17 cellular contexts compared by ENCODE assay signal in the genomic region with DNA sequence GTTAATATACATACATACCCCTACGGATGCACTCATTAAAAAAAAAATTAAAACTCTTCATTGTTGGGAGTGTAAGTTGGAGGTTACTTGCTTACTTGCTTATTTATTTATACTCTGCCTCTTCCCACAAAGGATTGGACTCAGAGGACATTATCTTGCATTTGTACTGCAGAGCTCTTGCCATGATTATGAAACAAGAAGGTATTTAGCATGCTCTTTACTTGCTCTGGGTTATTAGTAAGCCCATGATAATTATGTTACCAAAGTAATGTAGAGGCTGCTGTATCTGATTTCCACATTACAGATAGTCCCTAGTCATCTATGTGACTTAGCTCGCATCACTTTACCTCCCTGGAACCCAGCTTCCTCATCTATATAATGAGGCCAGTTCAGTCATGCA.
"Had no signal": no experiment of that assay in that cellular context is flagged by ENCODE, and none has a peak within 500 bp of the region (broad histone marks: within the 10 kb centered on the region; RNA-seq: fewer than 3 reads in every experiment).

No MANE protein-coding gene starts in this region.

- H3K4me1 ChIP-seq: gastroesophageal sphincter, left ventricle myocardium inferior had no signal

- H3K4me3 ChIP-seq: cardiac muscle cell, gastroesophageal sphincter, heart left ventricle, left ventricle myocardium inferior, sigmoid colon had no signal

- H3K36me3 ChIP-seq: cardiac muscle cell, gastroesophageal sphincter, heart left ventricle, left ventricle myocardium inferior, sigmoid colon had no signal

- DNase-seq: activated CD4-positive, alpha-beta T cell treated with anti-CD3 and anti-CD28 coated beads for 1 hour; activated CD8-positive, alpha-beta memory T cell treated with anti-CD3 and anti-CD28 coated beads for 24 hours; activated CD8-positive, alpha-beta memory T cell treated with anti-CD3 and anti-CD28 coated beads, Interleukin-2, amount 50 U/mL, for 48 hours; activated effector memory CD4-positive, alpha-beta T cell treated with Interleukin-2 at 50 U/mL for 16 hours; activated naive CD4-positive, alpha-beta T cell treated with anti-CD3 and anti-CD28 coated beads, Interleukin-2, amount 10 ng/mL, durations not matched to agents 7 days and 5 days; activated T-cell treated with anti-CD3 and anti-CD28 coated beads, Interleukin-2, amount 50 U/mL, for 48 hours; effector memory CD8-positive, alpha-beta T cell; heart left ventricle; left ventricle myocardium inferior; mammary epithelial cell; occipital lobe; posterior cingulate gyrus; sigmoid colon; stimulated activated naive CD4-positive, alpha-beta T cell had no signal

- ATAC-seq: effector memory CD8-positive, alpha-beta T cell; gastroesophageal sphincter; heart left ventricle had no signal

- H3K27ac ChIP-seq: cardiac muscle cell, gastroesophageal sphincter, heart left ventricle, left ventricle myocardium inferior, sigmoid colon, VCaP had no signal

- H3K9me3 ChIP-seq: gastroesophageal sphincter, heart left ventricle, left ventricle myocardium inferior, sigmoid colon had no signal

- H3K27me3 ChIP-seq: cardiac muscle cell, gastroesophageal sphincter, heart left ventricle, sigmoid colon had no signal
